22 cellular contexts compared by ENCODE assay signal in genomic region chr2:221541131-221541735, GRCh38. TPM values are rescaled to one million over a fixed set of nuclear protein-coding genes. Genes with fewer than 3 reads are reported as not detected.
DNase-seq lines count a peak whose midpoint lies in the region; ATAC-seq, FAIRE-seq and TF ChIP-seq lines count a peak whose summit lies in the region.
"Had no signal": no experiment of that assay in that cellular context is flagged by ENCODE, and none has a peak within 500 bp of the region (broad histone marks: within the 10 kb centered on the region; RNA-seq: fewer than 3 reads in every experiment).

No MANE protein-coding gene starts in this region.

- H3K4me3 ChIP-seq in bronchial epithelial cell (ENCODE audit: low read depth, low read length) (no peak overlapping the region), keratinocyte (ENCODE audit: control insufficient read depth in 2 of 3, extremely low read depth in 1 of 3, insufficient read depth in 2 of 3, low read depth in 1 of 3, low read length in 3 of 3) (no peak overlapping the region)
- H3K4me3 ChIP-seq: A549 had no signal

- H3K4me1 Mint-ChIP-seq in T-helper 17 cell = peaks cover 14% of the 10 kb centered on the region
- H3K4me1 Mint-ChIP-seq in stimulated activated memory B cell treated with anti-CD40 and anti-IgM and Interleukin-4, amounts not matched to agents 10 μg/mL and 1 μg/mL and 100 μg/mL, for 72 hours = peaks cover 8% of the 10 kb centered on the region

- peak overlapping the region; percentile 8 for H3K27ac Mint-ChIP-seq in T-helper 17 cell
- H3K27ac Mint-ChIP-seq in stimulated activated memory B cell treated with anti-CD40 and anti-IgM and Interleukin-4, amounts not matched to agents 10 μg/mL and 1 μg/mL and 100 μg/mL, for 72 hours = no peak overlapping the region

- dilution Hi-C loops in keratinocyte (cut with MboI; ENCODE audit: extremely low pct_ligation_motif_present, low sequenced_read_pairs) = no loop called here

- no peak for FAIRE-seq in bronchial epithelial cell (lab: Jason Lieb, UNC)
- peak; percentile 76 for FAIRE-seq in keratinocyte (lab: Jason Lieb, UNC)
- FAIRE-seq: A549, D721Med, G401.6, GM19239, H54, HepG2 had no signal

- H3K27me3 ChIP-seq in bronchial epithelial cell (ENCODE audit: control insufficient read depth, insufficient read depth, low read length) (no peaks in the 10 kb centered on the region), keratinocyte (ENCODE audit: control insufficient read depth, extremely low read depth, insufficient read depth, low read length) (no peaks in the 10 kb centered on the region)
- H3K27me3 ChIP-seq: BE2C had no signal

- H3K9ac ChIP-seq in keratinocyte (ENCODE audit: control insufficient read depth, extremely low read depth, insufficient read depth, low read length) = no peak overlapping the region

- no peak for TF ChIP-seq CTCF in bronchial epithelial cell (IDR thresholded peaks at IDR 0.05; ENCODE audit: insufficient read depth, low read length, severe bottlenecking)
- TF ChIP-seq CTCF in keratinocyte (optimal IDR thresholded peaks at IDR 0.05 in 1 of 3, IDR thresholded peaks at IDR 0.05 in 1 of 3, conservative IDR thresholded peaks at IDR 0.05 in 1 of 3; ENCODE audit: extremely low read depth in 1 of 3, insufficient read depth in 2 of 3, low read length in 3 of 3) = no peak

- no peak overlapping the region for H2AFZ ChIP-seq in keratinocyte (ENCODE audit: control insufficient read depth, low read length)

- no peak overlapping the region for H3K4me3 Mint-ChIP-seq in T-helper 17 cell
- H3K4me3 Mint-ChIP-seq in stimulated activated memory B cell treated with anti-CD40 and anti-IgM and Interleukin-4, amounts not matched to agents 10 μg/mL and 1 μg/mL and 100 μg/mL, for 72 hours = no peak overlapping the region
- H3K4me3 Mint-ChIP-seq: CD4-positive, alpha-beta memory T cell had no signal

- no peak overlapping the region for H3K4me2 ChIP-seq in keratinocyte (ENCODE audit: control insufficient read depth, extremely low read depth, insufficient read depth, low read depth, low read length)
- H3K4me2 ChIP-seq: A549 had no signal

- no peaks in the 10 kb centered on the region for H3K27me3 Mint-ChIP-seq in T-helper 17 cell
- H3K27me3 Mint-ChIP-seq in stimulated activated memory B cell treated with anti-CD40 and anti-IgM and Interleukin-4, amounts not matched to agents 10 μg/mL and 1 μg/mL and 100 μg/mL, for 72 hours = no peaks in the 10 kb centered on the region
- H3K27me3 Mint-ChIP-seq: CD4-positive, alpha-beta memory T cell had no signal

- H3K4me1 ChIP-seq in keratinocyte (ENCODE audit: control insufficient read depth, extremely low read depth, insufficient read depth, low read length) = peaks cover 18% of the 10 kb centered on the region
- H3K4me1 ChIP-seq: A549, BE2C had no signal

- ATAC-seq in T-helper 17 cell = no peak
- peak; percentile 36 for ATAC-seq in stimulated activated memory B cell treated with anti-CD40 and anti-IgM and Interleukin-4, amounts not matched to agents 10 μg/mL and 1 μg/mL and 100 μg/mL, for 72 hours
- no peak for ATAC-seq in GM19395 (IDR thresholded peaks at IDR 0.05; ENCODE audit: unreplicated experiment)
- ATAC-seq: A549, HCT116, HepG2 had no signal

- H3K36me3 ChIP-seq in bronchial epithelial cell (ENCODE audit: control insufficient read depth, insufficient read depth, low read length) (no peaks in the 10 kb centered on the region), keratinocyte (ENCODE audit: control insufficient read depth in 2 of 2, extremely low read depth in 1 of 2, insufficient read depth in 2 of 2, low read length in 2 of 2) (no peaks in the 10 kb centered on the region)
- H3K36me3 ChIP-seq: BE2C had no signal

- peaks cover 3% of the 10 kb centered on the region for H3K9me3 Mint-ChIP-seq in stimulated activated memory B cell treated with anti-CD40 and anti-IgM and Interleukin-4, amounts not matched to agents 10 μg/mL and 1 μg/mL and 100 μg/mL, for 72 hours

- H4K20me1 ChIP-seq in keratinocyte (ENCODE audit: control insufficient read depth, extremely low read depth, insufficient read depth, low read length) = no peaks in the 10 kb centered on the region

- H3K9me3 ChIP-seq in T-helper 17 cell (ENCODE audit: control insufficient read depth, low read length, poor library complexity, severe bottlenecking) = no peaks in the 10 kb centered on the region
- no peaks in the 10 kb centered on the region for H3K9me3 ChIP-seq in keratinocyte (ENCODE audit: control insufficient read depth, low read depth, low read length)
- H3K9me3 ChIP-seq: A549, BE2C had no signal

- H3K9me1 ChIP-seq in keratinocyte (ENCODE audit: control insufficient read depth, extremely low read depth, insufficient read depth, low read length) = no peaks in the 10 kb centered on the region

- no peak overlapping the region for H3K27ac ChIP-seq in keratinocyte (ENCODE audit: control insufficient read depth, insufficient read depth, low read length)
- H3K27ac ChIP-seq: A549, C4-2B had no signal

- H3K79me2 ChIP-seq in keratinocyte (ENCODE audit: control insufficient read depth, insufficient read depth, low read length) = no peaks in the 10 kb centered on the region

- H3K36me3 Mint-ChIP-seq in T-helper 17 cell (ENCODE audit: low read depth) = peaks cover 2% of the 10 kb centered on the region
- no peaks in the 10 kb centered on the region for H3K36me3 Mint-ChIP-seq in stimulated activated memory B cell treated with anti-CD40 and anti-IgM and Interleukin-4, amounts not matched to agents 10 μg/mL and 1 μg/mL and 100 μg/mL, for 72 hours

- DNase-seq in T-helper 17 cell = no peak
- DNase-seq in bronchial epithelial cell (ENCODE audit: low read depth) = peak; percentile 30
- no peak for DNase-seq in keratinocyte (ENCODE audit: low read depth, low spot score)
- DNase-seq in NCI-H1930 (lab: John Stamatoyannopoulos, UW) = no peak
- no peak for DNase-seq in HK-2 (ENCODE audit: unreplicated experiment)
- no peak for DNase-seq in NCI-H2196 treated with DMSO at 0.1 percent for 48 hours (lab: John Stamatoyannopoulos, UW; ENCODE audit: unreplicated experiment)
- DNase-seq: BE2C; CD4-positive, alpha-beta memory T cell; COR-L47; DMS153; DMS79 treated with DMSO at 0.1 percent for 48 hours; EL had no signal

RNA-seq across cellular contexts. Expression of gene EPHA4, which starts 30.9 kb away (rescaled TPM):
- total RNA-seq in T-helper 17 cell (10 to 100 TPM; 70.7 to 88.2 TPM), bronchial epithelial cell (6.1 and 14.7 TPM in 2 replicates)
- 6.5 to 20.2 TPM (median 9.0 TPM) in 3 replicates for polyA plus RNA-seq in keratinocyte
- 15.0 TPM for polyA plus RNA-seq in keratinocyte (2011; ENCODE audit: low read depth)
- 1.8 and 2.6 TPM in 2 replicates for polyA plus RNA-seq in keratinocyte (2011; cell fraction: cytosol; rRNA removed)
- 21.6 and 25.2 TPM in 2 replicates for polyA plus RNA-seq in keratinocyte (2011; cell fraction: nucleus; rRNA removed)
- 3.9 and 7.1 TPM in 2 replicates for polyA plus RNA-seq in keratinocyte (2012; ENCODE audit: low replicate concordance)
- 14.3 to 41.4 TPM (median 24.7 TPM) in 3 replicates for polyA minus RNA-seq in keratinocyte
- 5.8 TPM for polyA minus RNA-seq in keratinocyte (2011; cell fraction: cytosol; rRNA and poly(A)+ RNA removed)
- polyA minus RNA-seq in keratinocyte (2011; cell fraction: nucleus; rRNA and poly(A)+ RNA removed) = 24.0 and 44.6 TPM in 2 replicates
- total RNA-seq: HepG2 had no signal
- polyA plus RNA-seq: HepG2 had no signal
